19 cellular contexts compared by ENCODE assay signal in genomic region chr18:3329871-3330270, GRCh38.
DNase-seq lines count a peak whose midpoint lies in the region; ATAC-seq, FAIRE-seq and TF ChIP-seq lines count a peak whose summit lies in the region.
"Had no signal": no experiment of that assay in that cellular context is flagged by ENCODE, and none has a peak within 500 bp of the region (broad histone marks: within the 10 kb centered on the region; RNA-seq: fewer than 3 reads in every experiment).

No MANE protein-coding gene starts in this region.

- H3K27me3 ChIP-seq in PC-3 (ENCODE audit: low read length): no peaks in the 10 kb centered on the region
- no peaks in the 10 kb centered on the region for H3K27me3 ChIP-seq in keratinocyte (ENCODE audit: control insufficient read depth, extremely low read depth, insufficient read depth, low read length)
- no peaks in the 10 kb centered on the region for H3K27me3 ChIP-seq in esophagus squamous epithelium

- TF ChIP-seq CTCF in C4-2B (conservative IDR thresholded peaks at IDR 0.05) (no peak), PC-3 (conservative IDR thresholded peaks at IDR 0.05; ENCODE audit: low read depth, low read length) (no peak), keratinocyte (optimal IDR thresholded peaks at IDR 0.05 in 1 of 3, IDR thresholded peaks at IDR 0.05 in 1 of 3, conservative IDR thresholded peaks at IDR 0.05 in 1 of 3; ENCODE audit: extremely low read depth in 1 of 3, insufficient read depth in 2 of 3, low read length in 3 of 3) (no peak), esophagus squamous epithelium (IDR thresholded peaks at IDR 0.05) (no peak)

- no peak; the same call in 1 of the 2 replicates for ATAC-seq in PC-3
- ATAC-seq in GM21717 (IDR thresholded peaks at IDR 0.05; ENCODE audit: unreplicated experiment): no peak

- H3K27ac ChIP-seq in C4-2B (peak overlapping the region; percentile 59), PC-3 (ENCODE audit: low read length) (peak overlapping the region; percentile 24; the same call in 1 of the 2 replicates), keratinocyte (ENCODE audit: control insufficient read depth, insufficient read depth, low read length) (peak overlapping the region; percentile 66), esophagus squamous epithelium (no peak overlapping the region)
- H3K27ac ChIP-seq: HL-60 had no signal

- dilution Hi-C loops in keratinocyte (cut with MboI; ENCODE audit: extremely low pct_ligation_motif_present, low sequenced_read_pairs): no loop called here

- H3K9me1 ChIP-seq in keratinocyte (ENCODE audit: control insufficient read depth, extremely low read depth, insufficient read depth, low read length): no peaks in the 10 kb centered on the region

- H2AFZ ChIP-seq in PC-3 (ENCODE audit: low read length): peak overlapping the region; percentile 18; the same call in 1 of the 2 replicates
- no peak overlapping the region for H2AFZ ChIP-seq in keratinocyte (ENCODE audit: control insufficient read depth, low read length)

- H3K4me3 ChIP-seq in PC-3 (ENCODE audit: low read length) (no peak overlapping the region), keratinocyte (ENCODE audit: control insufficient read depth in 2 of 3, extremely low read depth in 1 of 3, insufficient read depth in 2 of 3, low read depth in 1 of 3, low read length in 3 of 3) (peak overlapping the region; percentile 1 to 47 (median 40)), esophagus squamous epithelium (no peak overlapping the region)

- no peak for FAIRE-seq in keratinocyte (lab: Jason Lieb, UNC)
- FAIRE-seq: GM19239 had no signal

- TF ChIP-seq POLR2A in esophagus squamous epithelium (IDR thresholded peaks at IDR 0.05): no peak

- H3K4me2 ChIP-seq in PC-3 (ENCODE audit: low read length) (peak overlapping the region; percentile 2; the same call in 1 of the 2 replicates), keratinocyte (ENCODE audit: control insufficient read depth, extremely low read depth, insufficient read depth, low read depth, low read length) (peak overlapping the region; percentile 67)

- peak; percentile 71 for DNase-seq in ELF-1 (ENCODE audit: low read depth, low spot score)
- no peak for DNase-seq in PC-3
- DNase-seq in keratinocyte (ENCODE audit: low read depth, low spot score): no peak
- no peak for DNase-seq in esophagus squamous epithelium (lab: John Stamatoyannopoulos, UW)
- DNase-seq in DMS 273 (lab: John Stamatoyannopoulos, UW; ENCODE audit: unreplicated experiment): no peak
- no peak for DNase-seq in NCI-H774 (lab: John Stamatoyannopoulos, UW)
- DNase-seq: AML-193, C1 segment of cervical spinal cord, H7, KBM-7, MM.1S, NCI-H1417 treated with DMSO at 0.1 percent for 48 hours, NCI-H187 treated with DMSO at 0.1 percent for 48 hours, NCI-H2107, Right ventricle myocardium superior had no signal

- H3K36me3 ChIP-seq in PC-3 (ENCODE audit: low read depth, low read length) (no peaks in the 10 kb centered on the region), keratinocyte (ENCODE audit: control insufficient read depth in 2 of 2, extremely low read depth in 1 of 2, insufficient read depth in 2 of 2, low read length in 2 of 2) (no peaks in the 10 kb centered on the region), esophagus squamous epithelium (no peaks in the 10 kb centered on the region)

- POLR2A ChIA-PET in PC-3 (lab: Charles Lee; ENCODE audit: unreplicated experiment): no interaction called here

- H3K9me3 ChIP-seq in PC-3 (ENCODE audit: low read length) (no peaks in the 10 kb centered on the region), keratinocyte (ENCODE audit: control insufficient read depth, low read depth, low read length) (peaks cover 3% of the 10 kb centered on the region), esophagus squamous epithelium (no peaks in the 10 kb centered on the region)

- H3K9me2 ChIP-seq in PC-3 (replicated peaks; ENCODE audit: low read length): no peaks in the 10 kb centered on the region

- intact Hi-C loops in PC-3 (cut with micrococcal nuclease): no loop called here
- intact Hi-C loops in esophagus squamous epithelium (cut with DNase I): no loop called here

- BruUV-seq in PC-3 (replicated peaks; lab: Mats Ljungman, UMichigan): no TSS peak

- H3K9ac ChIP-seq in PC-3 (ENCODE audit: low read length) (no peak overlapping the region), keratinocyte (ENCODE audit: control insufficient read depth, extremely low read depth, insufficient read depth, low read length) (peak overlapping the region; percentile 24)

- H3K4me1 ChIP-seq in PC-3 (ENCODE audit: insufficient read depth, low read length) (peaks cover 23% of the 10 kb centered on the region), keratinocyte (ENCODE audit: control insufficient read depth, extremely low read depth, insufficient read depth, low read length) (peaks cover 33% of the 10 kb centered on the region), esophagus squamous epithelium (peaks cover 0 to 10% (median 0%) of the 10 kb centered on the region in 3 donors)

- CTCF ChIA-PET in PC-3 (lab: Charles Lee): no interaction called here

- H3K79me2 ChIP-seq in PC-3 (ENCODE audit: low read length) (no peaks in the 10 kb centered on the region), keratinocyte (ENCODE audit: control insufficient read depth, insufficient read depth, low read length) (no peaks in the 10 kb centered on the region)

- no peaks in the 10 kb centered on the region for H3F3A ChIP-seq in PC-3 (ENCODE audit: low read length, unreplicated experiment)

- H4K20me1 ChIP-seq in PC-3 (ENCODE audit: low read length) (no peaks in the 10 kb centered on the region), keratinocyte (ENCODE audit: control insufficient read depth, extremely low read depth, insufficient read depth, low read length) (no peaks in the 10 kb centered on the region)

Comparison
In these comparisons a context has a peak if more than half of its experiments do, and no peak if none do; other contexts are left out.
1. H3K27ac ChIP-seq: peak in C4-2B (single experiment), PC-3 (single experiment) and keratinocyte (single experiment); none in esophagus squamous epithelium (0 of 4).
2. H3K4me3 ChIP-seq: peak in keratinocyte (3 of 3); none in PC-3 (single experiment) and esophagus squamous epithelium (0 of 4).